Comparison of ENCODE assay signal across 1 cellular context in the genomic region with DNA sequence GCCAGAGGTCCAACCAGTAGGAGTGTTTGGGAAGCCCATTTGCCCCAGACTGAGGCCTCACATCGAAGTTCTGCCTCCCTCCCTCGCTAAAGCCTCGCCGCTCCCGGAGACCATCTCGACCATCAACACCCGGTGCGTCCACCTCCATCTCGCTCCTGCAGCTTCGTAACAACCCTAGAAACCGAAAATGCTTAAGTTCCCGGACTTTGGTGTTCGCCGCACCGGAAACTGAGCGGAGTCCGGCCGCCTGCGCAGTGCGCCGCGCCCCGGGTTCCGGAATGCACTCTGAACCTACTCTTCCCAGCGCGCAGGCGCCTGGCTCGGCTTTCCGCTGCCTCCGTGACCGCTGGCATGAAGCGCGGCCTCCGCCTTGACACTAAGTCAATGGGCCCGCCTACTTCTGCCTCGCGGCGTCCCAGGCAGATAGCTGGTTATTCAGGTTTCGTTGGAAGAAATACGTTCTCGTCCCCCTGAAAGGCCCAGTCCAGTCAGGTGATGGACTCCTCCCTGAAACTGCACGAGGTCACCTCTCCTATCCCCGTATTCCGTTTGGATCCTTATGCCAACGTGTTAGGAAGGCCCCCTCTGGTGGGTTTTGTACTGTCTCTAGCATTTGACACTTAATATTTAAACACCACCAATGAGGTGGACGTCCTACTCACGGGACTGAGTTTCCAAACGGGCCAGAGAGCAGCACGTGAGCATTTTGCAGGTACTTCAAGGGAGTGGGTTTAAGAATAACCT.
A peak's percentile ranks its signal among the peaks of the same experiment; 100 is the strongest.
TF ChIP-seq lines count a peak whose summit lies in the region.

No MANE protein-coding gene starts in this region.

TF ChIP-seq in K562, 482 proteins besides CTCF, POLR2A, EP300 and RAD21 (continued from another document and continues in another):
- TF ChIP-seq, protein P1, sequence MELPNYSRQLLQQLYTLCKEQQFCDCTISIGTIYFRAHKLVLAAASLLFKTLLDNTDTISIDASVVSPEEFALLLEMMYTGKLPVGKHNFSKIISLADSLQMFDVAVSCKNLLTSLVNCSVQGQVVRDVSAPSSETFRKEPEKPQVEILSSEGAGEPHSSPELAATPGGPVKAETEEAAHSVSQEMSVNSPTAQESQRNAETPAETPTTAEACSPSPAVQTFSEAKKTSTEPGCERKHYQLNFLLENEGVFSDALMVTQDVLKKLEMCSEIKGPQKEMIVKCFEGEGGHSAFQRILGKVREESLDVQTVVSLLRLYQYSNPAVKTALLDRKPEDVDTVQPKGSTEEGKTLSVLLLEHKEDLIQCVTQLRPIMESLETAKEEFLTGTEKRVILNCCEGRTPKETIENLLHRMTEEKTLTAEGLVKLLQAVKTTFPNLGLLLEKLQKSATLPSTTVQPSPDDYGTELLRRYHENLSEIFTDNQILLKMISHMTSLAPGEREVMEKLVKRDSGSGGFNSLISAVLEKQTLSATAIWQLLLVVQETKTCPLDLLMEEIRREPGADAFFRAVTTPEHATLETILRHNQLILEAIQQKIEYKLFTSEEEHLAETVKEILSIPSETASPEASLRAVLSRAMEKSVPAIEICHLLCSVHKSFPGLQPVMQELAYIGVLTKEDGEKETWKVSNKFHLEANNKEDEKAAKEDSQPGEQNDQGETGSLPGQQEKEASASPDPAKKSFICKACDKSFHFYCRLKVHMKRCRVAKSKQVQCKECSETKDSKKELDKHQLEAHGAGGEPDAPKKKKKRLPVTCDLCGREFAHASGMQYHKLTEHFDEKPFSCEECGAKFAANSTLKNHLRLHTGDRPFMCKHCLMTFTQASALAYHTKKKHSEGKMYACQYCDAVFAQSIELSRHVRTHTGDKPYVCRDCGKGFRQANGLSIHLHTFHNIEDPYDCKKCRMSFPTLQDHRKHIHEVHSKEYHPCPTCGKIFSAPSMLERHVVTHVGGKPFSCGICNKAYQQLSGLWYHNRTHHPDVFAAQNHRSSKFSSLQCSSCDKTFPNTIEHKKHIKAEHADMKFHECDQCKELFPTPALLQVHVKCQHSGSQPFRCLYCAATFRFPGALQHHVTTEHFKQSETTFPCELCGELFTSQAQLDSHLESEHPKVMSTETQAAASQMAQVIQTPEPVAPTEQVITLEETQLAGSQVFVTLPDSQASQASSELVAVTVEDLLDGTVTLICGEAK (IDR thresholded peaks at IDR 0.05) = peak; percentile 98
- TF ChIP-seq, protein P1 (CRISPR knock-in tag; IDR thresholded peaks at IDR 0.05) = no peak
- TF ChIP-seq C11orf30 (IDR thresholded peaks at IDR 0.05; ENCODE audit: low read depth) = peak; percentile 68
- TF ChIP-seq ZNF444 (CRISPR knock-in tag; IDR thresholded peaks at IDR 0.05) = no peak
- TF ChIP-seq HIVEP1 (CRISPR knock-in tag; IDR thresholded peaks at IDR 0.05) = no peak
- no peak for TF ChIP-seq RCOR1 (IDR thresholded peaks at IDR 0.05; ENCODE audit: borderline replicate concordance in 1 of 2, low read depth in 2 of 2, low read length in 2 of 2)
- TF ChIP-seq, protein P2, sequence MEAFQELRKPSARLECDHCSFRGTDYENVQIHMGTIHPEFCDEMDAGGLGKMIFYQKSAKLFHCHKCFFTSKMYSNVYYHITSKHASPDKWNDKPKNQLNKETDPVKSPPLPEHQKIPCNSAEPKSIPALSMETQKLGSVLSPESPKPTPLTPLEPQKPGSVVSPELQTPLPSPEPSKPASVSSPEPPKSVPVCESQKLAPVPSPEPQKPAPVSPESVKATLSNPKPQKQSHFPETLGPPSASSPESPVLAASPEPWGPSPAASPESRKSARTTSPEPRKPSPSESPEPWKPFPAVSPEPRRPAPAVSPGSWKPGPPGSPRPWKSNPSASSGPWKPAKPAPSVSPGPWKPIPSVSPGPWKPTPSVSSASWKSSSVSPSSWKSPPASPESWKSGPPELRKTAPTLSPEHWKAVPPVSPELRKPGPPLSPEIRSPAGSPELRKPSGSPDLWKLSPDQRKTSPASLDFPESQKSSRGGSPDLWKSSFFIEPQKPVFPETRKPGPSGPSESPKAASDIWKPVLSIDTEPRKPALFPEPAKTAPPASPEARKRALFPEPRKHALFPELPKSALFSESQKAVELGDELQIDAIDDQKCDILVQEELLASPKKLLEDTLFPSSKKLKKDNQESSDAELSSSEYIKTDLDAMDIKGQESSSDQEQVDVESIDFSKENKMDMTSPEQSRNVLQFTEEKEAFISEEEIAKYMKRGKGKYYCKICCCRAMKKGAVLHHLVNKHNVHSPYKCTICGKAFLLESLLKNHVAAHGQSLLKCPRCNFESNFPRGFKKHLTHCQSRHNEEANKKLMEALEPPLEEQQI (IDR thresholded peaks at IDR 0.05) = 0 out of 2 replicates have a peak, but pooled peaks have one; percentile 13
- TF ChIP-seq BHLHE40 (IDR thresholded peaks at IDR 0.05; ENCODE audit: low read length) = no peak; the same call in 1 of the 2 replicates
- TF ChIP-seq, protein P3, sequence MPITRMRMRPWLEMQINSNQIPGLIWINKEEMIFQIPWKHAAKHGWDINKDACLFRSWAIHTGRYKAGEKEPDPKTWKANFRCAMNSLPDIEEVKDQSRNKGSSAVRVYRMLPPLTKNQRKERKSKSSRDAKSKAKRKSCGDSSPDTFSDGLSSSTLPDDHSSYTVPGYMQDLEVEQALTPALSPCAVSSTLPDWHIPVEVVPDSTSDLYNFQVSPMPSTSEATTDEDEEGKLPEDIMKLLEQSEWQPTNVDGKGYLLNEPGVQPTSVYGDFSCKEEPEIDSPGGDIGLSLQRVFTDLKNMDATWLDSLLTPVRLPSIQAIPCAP (CRISPR knock-in tag; IDR thresholded peaks at IDR 0.05; ENCODE audit: borderline replicate concordance) = peak; percentile 74; the same call in 1 of the 2 replicates
- no peak for TF ChIP-seq RBM22 (IDR thresholded peaks at IDR 0.05; ENCODE audit: low read depth, low read length, poor library complexity, severe bottlenecking)
- no peak; the same call in 1 of the 2 replicates for TF ChIP-seq PML (IDR thresholded peaks at IDR 0.05; ENCODE audit: low read length)
- no peak for TF ChIP-seq MECOM (CRISPR knock-in tag; IDR thresholded peaks at IDR 0.05)
- TF ChIP-seq ZNF124 (CRISPR knock-in tag; IDR thresholded peaks at IDR 0.05) = no peak
- no peak for TF ChIP-seq ZNF263 (CRISPR knock-in tag; IDR thresholded peaks at IDR 0.05; ENCODE audit: borderline replicate concordance)
- peak; percentile 29; the same call in 1 of the 2 replicates for TF ChIP-seq NFIC (IDR thresholded peaks at IDR 0.05)
- TF ChIP-seq ZSCAN29 (IDR thresholded peaks at IDR 0.05) = no peak
- TF ChIP-seq TCF7L2 (IDR thresholded peaks at IDR 0.05; ENCODE audit: low read depth, low read length) = no peak
- no peak for TF ChIP-seq GTF2A2 (tag; IDR thresholded peaks at IDR 0.05)
- TF ChIP-seq, protein P4, sequence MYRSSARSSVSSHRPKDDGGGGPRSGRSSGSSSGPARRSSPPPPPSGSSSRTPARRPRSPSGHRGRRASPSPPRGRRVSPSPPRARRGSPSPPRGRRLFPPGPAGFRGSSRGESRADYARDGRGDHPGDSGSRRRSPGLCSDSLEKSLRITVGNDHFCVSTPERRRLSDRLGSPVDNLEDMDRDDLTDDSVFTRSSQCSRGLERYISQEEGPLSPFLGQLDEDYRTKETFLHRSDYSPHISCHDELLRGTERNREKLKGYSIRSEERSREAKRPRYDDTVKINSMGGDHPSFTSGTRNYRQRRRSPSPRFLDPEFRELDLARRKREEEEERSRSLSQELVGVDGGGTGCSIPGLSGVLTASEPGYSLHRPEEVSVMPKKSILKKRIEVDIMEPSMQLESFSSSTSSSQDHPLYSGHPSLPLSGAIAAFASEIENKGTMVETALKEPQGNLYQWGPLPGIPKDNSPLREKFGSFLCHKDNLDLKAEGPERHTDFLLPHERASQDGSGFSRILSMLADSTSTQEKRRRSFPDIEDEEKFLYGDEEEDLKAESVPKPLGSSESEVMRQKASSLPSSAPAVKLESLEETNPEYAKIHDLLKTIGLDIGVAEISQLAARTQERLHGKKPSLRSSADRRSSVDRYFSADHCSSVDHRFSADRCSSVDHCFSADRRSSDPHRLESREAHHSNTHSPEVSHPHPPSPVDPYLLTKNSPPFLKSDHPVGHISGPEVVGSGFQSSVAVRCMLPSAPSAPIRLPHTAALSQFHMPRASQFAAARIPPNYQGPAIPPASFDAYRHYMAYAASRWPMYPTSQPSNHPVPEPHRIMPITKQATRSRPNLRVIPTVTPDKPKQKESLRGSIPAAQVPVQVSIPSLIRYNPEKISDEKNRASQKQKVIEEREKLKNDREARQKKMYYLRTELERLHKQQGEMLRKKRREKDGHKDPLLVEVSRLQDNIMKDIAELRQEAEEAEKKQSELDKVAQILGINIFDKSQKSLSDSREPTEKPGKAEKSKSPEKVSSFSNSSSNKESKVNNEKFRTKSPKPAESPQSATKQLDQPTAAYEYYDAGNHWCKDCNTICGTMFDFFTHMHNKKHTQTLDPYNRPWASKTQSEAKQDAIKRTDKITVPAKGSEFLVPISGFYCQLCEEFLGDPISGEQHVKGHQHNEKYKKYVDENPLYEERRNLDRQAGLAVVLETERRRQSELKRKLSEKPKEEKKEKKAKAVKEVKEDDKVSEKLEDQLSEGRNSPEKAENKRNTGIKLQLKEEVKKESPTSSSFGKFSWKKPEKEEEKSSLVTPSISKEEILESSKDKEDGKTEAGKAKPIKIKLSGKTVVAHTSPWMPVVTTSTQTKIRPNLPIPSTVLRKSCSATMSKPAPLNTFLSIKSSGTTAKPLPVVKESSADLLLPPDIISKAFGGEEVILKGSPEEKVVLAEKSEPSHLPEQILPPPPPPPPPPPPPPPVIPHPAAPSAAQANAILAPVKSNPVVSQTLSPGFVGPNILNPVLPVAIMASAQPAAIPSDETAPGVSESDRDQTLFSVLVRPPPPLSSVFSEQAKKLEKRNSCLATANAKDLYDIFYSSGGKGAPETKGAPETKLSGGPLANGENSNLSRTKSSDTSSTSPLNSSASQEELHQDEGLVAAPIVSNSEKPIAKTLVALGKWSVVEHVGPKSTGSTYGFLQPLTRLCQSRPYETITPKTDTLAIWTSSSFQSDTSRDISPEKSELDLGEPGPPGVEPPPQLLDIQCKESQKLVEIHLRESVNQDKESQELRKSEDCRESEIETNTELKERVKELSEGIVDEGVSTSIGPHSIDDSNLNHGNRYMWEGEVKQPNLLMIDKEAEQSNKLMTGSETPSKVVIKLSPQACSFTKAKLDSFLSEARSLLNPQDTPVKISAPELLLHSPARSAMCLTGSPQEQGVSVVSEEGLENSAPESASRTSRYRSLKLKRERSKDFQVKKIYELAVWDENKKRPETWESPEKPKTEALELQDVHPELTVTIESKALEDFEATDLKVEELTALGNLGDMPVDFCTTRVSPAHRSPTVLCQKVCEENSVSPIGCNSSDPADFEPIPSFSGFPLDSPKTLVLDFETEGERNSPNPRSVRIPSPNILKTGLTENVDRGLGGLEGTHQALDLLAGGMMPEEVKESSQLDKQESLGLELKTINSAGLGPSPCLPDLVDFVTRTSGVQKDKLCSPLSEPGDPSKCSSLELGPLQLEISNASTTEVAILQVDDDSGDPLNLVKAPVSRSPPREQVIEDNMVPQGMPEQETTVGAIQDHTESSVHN (IDR thresholded peaks at IDR 0.05; ENCODE audit: borderline replicate concordance in 1 of 2, low read depth in 1 of 2) = no peak
- TF ChIP-seq CSDE1 (IDR thresholded peaks at IDR 0.05) = no peak
- TF ChIP-seq ZNF174 (CRISPR knock-in tag; IDR thresholded peaks at IDR 0.05) = no peak
- TF ChIP-seq, protein P5, sequence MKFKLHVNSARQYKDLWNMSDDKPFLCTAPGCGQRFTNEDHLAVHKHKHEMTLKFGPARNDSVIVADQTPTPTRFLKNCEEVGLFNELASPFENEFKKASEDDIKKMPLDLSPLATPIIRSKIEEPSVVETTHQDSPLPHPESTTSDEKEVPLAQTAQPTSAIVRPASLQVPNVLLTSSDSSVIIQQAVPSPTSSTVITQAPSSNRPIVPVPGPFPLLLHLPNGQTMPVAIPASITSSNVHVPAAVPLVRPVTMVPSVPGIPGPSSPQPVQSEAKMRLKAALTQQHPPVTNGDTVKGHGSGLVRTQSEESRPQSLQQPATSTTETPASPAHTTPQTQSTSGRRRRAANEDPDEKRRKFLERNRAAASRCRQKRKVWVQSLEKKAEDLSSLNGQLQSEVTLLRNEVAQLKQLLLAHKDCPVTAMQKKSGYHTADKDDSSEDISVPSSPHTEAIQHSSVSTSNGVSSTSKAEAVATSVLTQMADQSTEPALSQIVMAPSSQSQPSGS (CRISPR knock-in tag; IDR thresholded peaks at IDR 0.05) = no peak
